1 cellular context compared by ENCODE assay signal in genomic region chr14:36068777-36069534, GRCh38.
TF ChIP-seq lines count a peak whose summit lies in the region.

No MANE protein-coding gene starts in this region.

TF ChIP-seq in GM23338, 12 proteins besides CTCF, POLR2A, EP300 and RAD21 (continued from another document):
- TF ChIP-seq ZNF462 (CRISPR knock-in tag; IDR thresholded peaks at IDR 0.05), result no peak
